ENCODE assay signal across 8 cellular contexts in the genomic region with DNA sequence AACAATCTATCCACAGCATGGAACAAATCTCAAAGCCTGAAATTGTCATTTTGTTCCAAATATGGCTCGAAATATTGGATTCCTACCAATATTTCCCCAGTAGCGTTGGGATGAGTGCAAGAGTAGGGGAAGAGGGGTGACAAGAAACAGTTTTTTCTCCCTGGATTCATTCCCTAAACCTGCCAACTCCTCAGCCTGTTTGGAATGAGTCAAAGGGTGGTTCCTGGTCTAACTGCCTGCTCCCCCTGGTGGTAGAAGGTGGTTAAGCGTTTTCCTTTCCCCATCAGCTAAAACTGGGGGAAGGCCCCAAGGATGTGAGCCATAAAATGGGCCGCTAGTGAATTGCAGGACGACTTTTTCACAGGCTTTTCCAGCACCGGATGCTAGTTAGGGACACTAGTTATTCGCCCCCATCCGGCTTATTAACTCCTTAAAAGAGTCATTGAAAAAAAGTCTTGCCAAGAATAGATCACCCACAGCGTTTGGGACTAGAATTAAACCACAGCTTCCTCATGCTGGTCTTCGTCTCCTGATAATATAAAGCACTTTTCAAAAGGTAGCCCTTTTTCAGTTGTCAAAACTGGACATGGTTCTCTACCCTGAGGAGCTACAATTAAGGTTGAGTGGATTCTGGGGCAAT.
A peak's percentile ranks its signal among the peaks of the same experiment; 100 is the strongest.
DNase-seq lines count a peak whose midpoint lies in the region; ATAC-seq and TF ChIP-seq lines count a peak whose summit lies in the region.

No MANE protein-coding gene starts in this region.

- no TSS peak for BruUV-seq in HCT116 (replicated peaks; lab: Mats Ljungman, UMichigan)

- H3K9me3 ChIP-seq in HCT116 (ENCODE audit: control insufficient read depth in 1 of 2, insufficient read depth in 1 of 2, low read depth in 1 of 2, low read length in 2 of 2), result no peaks in the 10 kb centered on the region

- CTCF ChIA-PET in HCT116 (lab: Charles Lee), result interaction anchor here (0.6 to 6.7 kb wide), 9 partner anchors 10 to 255 kb away, joined by 3 to 45 read pairs (median 4); no protein-coding TSS in a partner anchor

- H3K9me2 ChIP-seq in HCT116 (ENCODE audit: insufficient read depth), result no peaks in the 10 kb centered on the region

- TF ChIP-seq RAD21 in HCT116 (IDR thresholded peaks at IDR 0.05; ENCODE audit: low read depth), result peak; percentile 59

- TF ChIP-seq CTCF in HCT116 (IDR thresholded peaks at IDR 0.05 in 2 of 3, conservative IDR thresholded peaks at IDR 0.05 in 1 of 3; ENCODE audit: borderline replicate concordance in 1 of 3, insufficient read depth in 1 of 3, low read depth in 2 of 3, low read length in 2 of 3), result peak; percentile 68 to 93 (median 84)

- RAD21 ChIA-PET in HCT116 (lab: Charles Lee; ENCODE audit: low non-redundant PET in 1 of 2, low total read pairs in 2 of 2, uncharacterized antibody in 2 of 2, unreplicated experiment in 2 of 2), result no interaction called here

- no peak overlapping the region for H3K4me2 ChIP-seq in HCT116 (ENCODE audit: low read length)

- no peaks in the 10 kb centered on the region for H3K4me1 ChIP-seq in HCT116 (ENCODE audit: control insufficient read depth in 1 of 2, insufficient read depth in 2 of 2, low read length in 2 of 2)

- H3K9ac ChIP-seq in HCT116 (ENCODE audit: low read length), result no peak overlapping the region

- DNase-seq in GM03348 (ENCODE audit: low spot score) (peak; percentile 77), HCT116 (ENCODE audit: low read depth, low spot score) (peak; percentile 49), NCI-H2107 treated with DMSO at 0.1 percent for 48 hours (lab: John Stamatoyannopoulos, UW; ENCODE audit: unreplicated experiment) (peak; percentile 8), dermis blood vessel endothelial cell (peak; percentile 82), lung microvascular endothelial cell (ENCODE audit: low read depth in 2 of 2) (peak; percentile 64 to 66), middle frontal gyrus (ENCODE audit: extremely low spot score, low spot score) (no peak)
- peak; percentile 73 for DNase-seq in activated CD4-positive, alpha-beta T cell treated with anti-CD3 and anti-CD28 coated beads for 48 hours
- peak; percentile 12 to 41 for DNase-seq in stimulated activated CD8-positive, alpha-beta memory T cell treated with anti-CD3 and anti-CD28 coated beads, Interleukin-2, amount 100 ng/mL, for 48 hours (ENCODE audit: low read depth in 2 of 2)

- intact Hi-C loops in HCT116 (cut with micrococcal nuclease), result no loop called here

- no peaks in the 10 kb centered on the region for H3K27me3 ChIP-seq in HCT116 (ENCODE audit: insufficient read depth, low read length)

- H4K20me1 ChIP-seq in HCT116 (ENCODE audit: insufficient read depth), result no peaks in the 10 kb centered on the region

- ATAC-seq in HCT116, result peak; percentile 97

- no peak for TF ChIP-seq POLR2A in HCT116 (IDR thresholded peaks at IDR 0.05; ENCODE audit: borderline replicate concordance, extremely low read depth, insufficient read depth, insufficient read length)

- H3K4me3 ChIP-seq in HCT116 (replicated peaks in 1 of 2; ENCODE audit: low read depth in 1 of 2, low read length in 2 of 2), result no peak overlapping the region

- POLR2A ChIA-PET in HCT116 (lab: Charles Lee), result no interaction called here

- H2AFZ ChIP-seq in HCT116 (ENCODE audit: low read depth, low read length, poor library complexity, severe bottlenecking), result peak overlapping the region; percentile 24

- H3K36me3 ChIP-seq in HCT116 (ENCODE audit: control insufficient read depth in 1 of 2, insufficient read depth in 2 of 2, low read length in 2 of 2), result no peaks in the 10 kb centered on the region

- no peak overlapping the region for H3K27ac ChIP-seq in HCT116 (ENCODE audit: low read depth, low read length)

- H3K79me2 ChIP-seq in HCT116 (ENCODE audit: insufficient read depth, low read length), result no peaks in the 10 kb centered on the region

TF ChIP-seq in HCT116, 20 proteins besides CTCF, POLR2A, EP300 and RAD21:
- peak; percentile 44; the same call in 1 of the 2 replicates for TF ChIP-seq CBX3 (IDR thresholded peaks at IDR 0.05; ENCODE audit: low read depth)
- no peak for TF ChIP-seq FOSL1 (IDR thresholded peaks at IDR 0.05; ENCODE audit: low read depth)
- no peak for TF ChIP-seq POLR2AphosphoS5 (IDR thresholded peaks at IDR 0.05; ENCODE audit: low read depth, low read length)
